In the genomic region with DNA sequence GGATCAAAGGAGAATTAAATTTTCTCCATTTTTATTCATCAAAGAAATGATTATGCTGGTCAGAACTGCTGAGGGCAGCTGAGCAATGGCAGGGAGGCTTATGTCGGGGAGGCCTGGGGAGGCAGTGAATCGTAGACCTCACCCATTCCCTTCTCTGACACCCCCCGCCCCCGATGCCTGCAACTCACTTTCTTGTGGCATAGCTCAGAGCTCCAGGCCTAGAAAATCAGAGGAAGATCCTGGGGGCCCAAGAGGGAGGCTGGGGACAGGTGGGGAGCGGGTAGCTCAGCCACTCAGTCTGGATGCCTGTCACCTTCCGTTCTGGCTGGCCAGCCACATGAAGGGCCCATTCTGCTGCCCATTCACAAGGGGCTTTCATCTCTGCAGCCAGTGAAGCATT, we compare ENCODE assay signal across 16 cellular contexts. TPM values are rescaled to one million over a fixed set of nuclear protein-coding genes. Genes with fewer than 3 reads are reported as not detected.
DNase-seq lines count a peak whose midpoint lies in the region; ATAC-seq and TF ChIP-seq lines count a peak whose summit lies in the region.
"Had no signal": no experiment of that assay in that cellular context is flagged by ENCODE, and none has a peak within 500 bp of the region (broad histone marks: within the 10 kb centered on the region; RNA-seq: fewer than 3 reads in every experiment).

No MANE protein-coding gene starts in this region.

- H3K9me2 ChIP-seq in neural cell (ENCODE audit: insufficient read depth, low read length) (no peaks in the 10 kb centered on the region), Karpas-422 (replicated peaks; ENCODE audit: insufficient read depth, low read length) (no peaks in the 10 kb centered on the region)

- H3K4me1 ChIP-seq in Karpas-422 (ENCODE audit: low read length) = peaks cover 10% of the 10 kb centered on the region
- H3K4me1 ChIP-seq in suprapubic skin = peaks cover 21% of the 10 kb centered on the region

- no peaks in the 10 kb centered on the region for H3K79me2 ChIP-seq in neural cell (replicated peaks; ENCODE audit: insufficient read depth, low read length)
- no peaks in the 10 kb centered on the region for H3K79me2 ChIP-seq in Karpas-422 (ENCODE audit: low read length)

- peak; percentile 35 for DNase-seq in natural killer cell treated with Interleukin-12 subunit alpha and Interleukin-12 subunit beta and Interleukin-15 and Interleukin-18, amount 100 ng/mL, for 72 hours (ENCODE audit: low spot score)
- no peak for DNase-seq in natural killer cell
- no peak for DNase-seq in Karpas-422
- no peak for DNase-seq in suprapubic skin (ENCODE audit: low spot score in 2 of 2)
- no peak for DNase-seq in DMS114 treated with DMSO at 0.1 percent for 48 hours (lab: John Stamatoyannopoulos, UW; ENCODE audit: unreplicated experiment)
- DNase-seq: CD4-positive, alpha-beta T cell; DMS53; H9; NCI-H187 treated with DMSO at 0.1 percent for 48 hours; NCI-H2171; NCI-H446 treated with DMSO at 0.1 percent for 48 hours; NCI-H774; PC-3 had no signal

- TF ChIP-seq POLR2A in suprapubic skin (IDR thresholded peaks at IDR 0.05) = no peak

- peak overlapping the region; percentile 12 to 91 for H3K27ac Mint-ChIP-seq in natural killer cell treated with Interleukin-12 subunit alpha and Interleukin-12 subunit beta and Interleukin-15 and Interleukin-18, amount 100 ng/mL, for 72 hours
- peak overlapping the region in 1 of 2 donors; percentile 92 for H3K27ac Mint-ChIP-seq in natural killer cell
- peak overlapping the region in 3 of 5 experiments; percentile 53 to 96 (median 92) for H3K27ac Mint-ChIP-seq in brain
- H3K27ac Mint-ChIP-seq: CD4-positive, alpha-beta T cell; H9 had no signal

- TF ChIP-seq RAD21 in neural cell (conservative IDR thresholded peaks at IDR 0.05) = no peak

- no peak overlapping the region for H3K4me3 Mint-ChIP-seq in natural killer cell treated with Interleukin-12 subunit alpha and Interleukin-12 subunit beta and Interleukin-15 and Interleukin-18, amount 100 ng/mL, for 72 hours
- H3K4me3 Mint-ChIP-seq in natural killer cell = no peak overlapping the region
- H3K4me3 Mint-ChIP-seq in brain = no peak overlapping the region
- H3K4me3 Mint-ChIP-seq: CD4-positive, alpha-beta T cell; H9 had no signal

- H3F3A ChIP-seq in neural cell (ENCODE audit: insufficient read depth, low read length, poor library complexity, severe bottlenecking) = no peaks in the 10 kb centered on the region

- 98% methylated on average over 4 of the region's 6 CpGs for WGBS in suprapubic skin

- H3K4me1 Mint-ChIP-seq in natural killer cell treated with Interleukin-12 subunit alpha and Interleukin-12 subunit beta and Interleukin-15 and Interleukin-18, amount 100 ng/mL, for 72 hours (ENCODE audit: low read depth in 2 of 2) = peaks cover 33 to 50% of the 10 kb centered on the region in 2 donors
- H3K4me1 Mint-ChIP-seq in natural killer cell = peaks cover 22 to 50% of the 10 kb centered on the region in 2 donors
- peaks cover 97% of the 10 kb centered on the region for H3K4me1 Mint-ChIP-seq in brain

- H3K27ac ChIP-seq in neural cell (ENCODE audit: low read length) = peak overlapping the region; percentile 70
- H3K27ac ChIP-seq in Karpas-422 (ENCODE audit: low read length) = no peak overlapping the region
- no peak overlapping the region for H3K27ac ChIP-seq in suprapubic skin

- H4K20me1 ChIP-seq in neural cell (ENCODE audit: insufficient read depth) = no peaks in the 10 kb centered on the region
- H4K20me1 ChIP-seq in Karpas-422 (ENCODE audit: insufficient read depth, low read depth, low read length) = no peaks in the 10 kb centered on the region

- intact Hi-C loops in natural killer cell (cut with micrococcal nuclease) = no loop called here

- ATAC-seq in natural killer cell treated with Interleukin-12 subunit alpha and Interleukin-12 subunit beta and Interleukin-15 and Interleukin-18, amount 100 ng/mL, for 72 hours = no peak
- ATAC-seq in natural killer cell = no peak
- ATAC-seq in HG03460 (IDR thresholded peaks at IDR 0.05; ENCODE audit: unreplicated experiment) = no peak
- ATAC-seq: PC-3 had no signal

- H3K9ac ChIP-seq in neural cell (ENCODE audit: low read length) = no peak overlapping the region
- H3K9ac ChIP-seq in Karpas-422 (ENCODE audit: low read length) = no peak overlapping the region

- TF ChIP-seq CTCF in natural killer cell (IDR thresholded peaks at IDR 0.05) (no peak), brain (conservative IDR thresholded peaks at IDR 0.05) (no peak), neural cell (IDR thresholded peaks at IDR 0.05; ENCODE audit: poor library complexity, severe bottlenecking) (no peak), suprapubic skin (IDR thresholded peaks at IDR 0.05) (no peak)

- H3K9me3 ChIP-seq in neural cell (ENCODE audit: low read length) (no peaks in the 10 kb centered on the region), Karpas-422 (ENCODE audit: low read length) (no peaks in the 10 kb centered on the region), suprapubic skin (no peaks in the 10 kb centered on the region)

- H3K36me3 ChIP-seq in neural cell (ENCODE audit: insufficient read depth, low read length) (no peaks in the 10 kb centered on the region), Karpas-422 (ENCODE audit: insufficient read depth, low read length) (no peaks in the 10 kb centered on the region), suprapubic skin (peaks cover 6% of the 10 kb centered on the region)

- no peak overlapping the region for H3K4me3 ChIP-seq in neural cell (ENCODE audit: low read length)
- H3K4me3 ChIP-seq in Karpas-422 (ENCODE audit: low read length) = no peak overlapping the region
- H3K4me3 ChIP-seq in suprapubic skin = no peak overlapping the region

- no peaks in the 10 kb centered on the region for H3K27me3 Mint-ChIP-seq in natural killer cell treated with Interleukin-12 subunit alpha and Interleukin-12 subunit beta and Interleukin-15 and Interleukin-18, amount 100 ng/mL, for 72 hours
- no peaks in the 10 kb centered on the region for H3K27me3 Mint-ChIP-seq in natural killer cell (ENCODE audit: low read depth in 2 of 2)
- peaks cover 16% of the 10 kb centered on the region for H3K27me3 Mint-ChIP-seq in brain
- H3K27me3 Mint-ChIP-seq: CD4-positive, alpha-beta T cell had no signal

- H3K4me2 ChIP-seq in neural cell (ENCODE audit: low read length) (no peak overlapping the region), Karpas-422 (ENCODE audit: low read depth, low read length, poor library complexity, severe bottlenecking) (no peak overlapping the region)

- H2AFZ ChIP-seq in neural cell (ENCODE audit: low read depth, low read length) (no peak overlapping the region), Karpas-422 (ENCODE audit: low read length) (no peak overlapping the region)

- TF ChIP-seq EP300 in neural cell (conservative IDR thresholded peaks at IDR 0.05; ENCODE audit: poor library complexity, severe bottlenecking) (no peak), suprapubic skin (IDR thresholded peaks at IDR 0.05) (no peak)

- H3K27me3 ChIP-seq in neural cell (ENCODE audit: insufficient read depth, low read depth, low read length) = no peaks in the 10 kb centered on the region
- H3K27me3 ChIP-seq in Karpas-422 (ENCODE audit: low read length) = no peaks in the 10 kb centered on the region
- no peaks in the 10 kb centered on the region for H3K27me3 ChIP-seq in suprapubic skin

- H3K9me3 Mint-ChIP-seq in natural killer cell treated with Interleukin-12 subunit alpha and Interleukin-12 subunit beta and Interleukin-15 and Interleukin-18, amount 100 ng/mL, for 72 hours = no peaks in the 10 kb centered on the region
- H3K9me3 Mint-ChIP-seq in natural killer cell (no peaks in the 10 kb centered on the region), brain (no peaks in the 10 kb centered on the region)
- H3K9me3 Mint-ChIP-seq: CD4-positive, alpha-beta T cell; H9 had no signal

- H3K36me3 Mint-ChIP-seq in natural killer cell treated with Interleukin-12 subunit alpha and Interleukin-12 subunit beta and Interleukin-15 and Interleukin-18, amount 100 ng/mL, for 72 hours = no peaks in the 10 kb centered on the region
- H3K36me3 Mint-ChIP-seq in natural killer cell (no peaks in the 10 kb centered on the region), brain (no peaks in the 10 kb centered on the region)

TF ChIP-seq in neural cell, 6 proteins besides CTCF, POLR2A, EP300 and RAD21 (continues in another document):
- TF ChIP-seq SMC3 (conservative IDR thresholded peaks at IDR 0.05; ENCODE audit: poor library complexity) (no peak), TAF1 (IDR thresholded peaks at IDR 0.05; ENCODE audit: low read depth) (no peak), EZH2 (IDR thresholded peaks at IDR 0.05; ENCODE audit: borderline replicate concordance, insufficient read depth, low read length, poor library complexity, severe bottlenecking) (no peak)

RNA-seq across cellular contexts. Expression of a gene that starts 1.1 kb away (rescaled TPM):
- total RNA-seq in natural killer cell treated with Interleukin-12 subunit alpha and Interleukin-12 subunit beta and Interleukin-15 and Interleukin-18, amount 100 ng/mL, for 72 hours = 10 to 100 TPM; 24.3 to 35.4 TPM
- total RNA-seq in natural killer cell (10 to 100 TPM; 72.3 to 81.7 (median 74.2) TPM), suprapubic skin (10 to 100 TPM in 1 of 4 donors, 1 to 10 TPM in 3; 3.4 to 10.1 (median 7.7) TPM)
- polyA plus RNA-seq in brain (ENCODE audit: insufficient read depth, low read depth, low replicate concordance) (1.8 TPM), neural cell (5.4 and 6.0 TPM in 2 replicates)
- 5.3 and 5.8 TPM in 2 replicates for polyA minus RNA-seq in neural cell
- 2.9 and 8.3 TPM in 2 replicates for total RNA-seq in Karpas-422 (2014; rRNA removed; shearing (Covaris generic); ENCODE audit: low replicate concordance)

RNA-seq across cellular contexts. Expression of a gene that starts 27.4 kb away (rescaled TPM):
- 10 to 100 TPM; 26.0 to 34.2 TPM for total RNA-seq in natural killer cell treated with Interleukin-12 subunit alpha and Interleukin-12 subunit beta and Interleukin-15 and Interleukin-18, amount 100 ng/mL, for 72 hours
- 10 to 100 TPM; 43.3 to 60.8 (median 45.2) TPM for total RNA-seq in natural killer cell
- 2.6 TPM for polyA plus RNA-seq in brain (ENCODE audit: insufficient read depth, low read depth, low replicate concordance)
- polyA plus RNA-seq in neural cell = 5.0 and 5.8 TPM in 2 replicates
- 2.4 and 2.8 TPM in 2 replicates for polyA minus RNA-seq in neural cell
- 1.6 and 8.3 TPM in 2 replicates for total RNA-seq in Karpas-422 (2014; rRNA removed; shearing (Covaris generic); ENCODE audit: low replicate concordance)
- total RNA-seq in suprapubic skin = 10 to 100 TPM in 1 of 4 donors, 1 to 10 TPM in 3; 2.6 to 11.9 (median 6.4) TPM

RNA-seq across cellular contexts. Expression of a gene that starts 36.6 kb away (rescaled TPM):
- 10 to 100 TPM; 82.8 to 87.4 TPM for total RNA-seq in natural killer cell treated with Interleukin-12 subunit alpha and Interleukin-12 subunit beta and Interleukin-15 and Interleukin-18, amount 100 ng/mL, for 72 hours
- total RNA-seq in natural killer cell (100 to 1,000 TPM; 108 to 131 (median 109) TPM), suprapubic skin (10 to 100 TPM; 46.7 to 57.6 (median 52.5) TPM)
- polyA plus RNA-seq in brain (ENCODE audit: insufficient read depth, low read depth, low replicate concordance) (66.7 TPM), neural cell (151 and 163 TPM in 2 replicates)
- 225 TPM in 2 replicates for polyA minus RNA-seq in neural cell
- 30.4 and 42.0 TPM in 2 replicates for total RNA-seq in Karpas-422 (2014; rRNA removed; shearing (Covaris generic); ENCODE audit: low replicate concordance)
